8 cellular contexts compared by ENCODE assay signal in the genomic region with DNA sequence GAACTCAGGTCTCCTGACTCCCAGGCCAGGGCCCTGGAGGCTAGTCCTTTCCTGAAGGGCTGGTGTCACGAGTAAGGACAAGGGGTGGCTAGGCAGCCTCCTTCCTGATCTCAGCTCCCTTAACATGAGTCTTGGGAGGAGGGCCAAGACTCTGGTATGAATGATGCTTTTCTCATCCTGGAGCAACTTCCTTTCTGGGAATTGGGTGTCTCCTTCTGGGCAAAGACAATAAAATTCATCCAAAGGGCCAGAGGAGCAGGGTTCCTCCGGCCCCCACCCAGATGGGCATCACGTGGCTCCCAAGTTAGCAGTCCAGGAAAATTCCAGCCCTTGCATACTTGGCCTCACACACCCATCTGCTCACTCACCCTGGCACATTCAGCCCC. TPM values are rescaled to one million over a fixed set of nuclear protein-coding genes. Genes with fewer than 3 reads are reported as not detected.
DNase-seq lines count a peak whose midpoint lies in the region; FAIRE-seq and TF ChIP-seq lines count a peak whose summit lies in the region.

A gene (plus strand): TSS at position 335 of the 386 bp plus-strand sequence. CDS start 200 bp downstream, outside the sequence.

- no peaks in the 10 kb centered on the region for H3K9me3 ChIP-seq in adrenal gland (replicated peaks in 1 of 3)

- peak within 1 kb of the TSS; percentile 91 to 98 (median 96) for H3K27ac Mint-ChIP-seq in immature natural killer cell

- intact Hi-C loops in adrenal gland (cut with DNase I): loop anchor here in 1 of 2 donors (5.0 kb wide), 1 partner anchor 45 kb away; a partner anchor contains a TSS

- H3K27ac ChIP-seq in adrenal gland: peak within 1 kb of the TSS in 4 of 5 donors; percentile 32 to 89 (median 60)

- no peaks in the 10 kb centered on the region for H3K27me3 ChIP-seq in adrenal gland

- H3K4me3 ChIP-seq in adrenal gland: no peak within 1 kb of the TSS

- H3K4me1 ChIP-seq in adrenal gland (replicated peaks in 1 of 2): peaks cover 7 to 28% of the 10 kb centered on the region in 2 donors

- H3K9me3 Mint-ChIP-seq in immature natural killer cell: peaks cover 0 to 1% (median 0%) of the 10 kb centered on the region in 6 donors

- peak within 1 kb of the TSS; percentile 48 to 85 (median 80) for H3K4me3 Mint-ChIP-seq in immature natural killer cell

- no peaks in the 10 kb centered on the region for H3K36me3 ChIP-seq in adrenal gland (replicated peaks in 1 of 2)

- no peak for FAIRE-seq in D721Med (lab: Jason Lieb, UNC)

- TF ChIP-seq CTCF in adrenal gland (IDR thresholded peaks at IDR 0.05) (no peak), D721Med (IDR thresholded peaks at IDR 0.05; ENCODE audit: insufficient read depth, missing control alignments) (no peak)

- H3K36me3 Mint-ChIP-seq in immature natural killer cell: peaks cover 0 to 4% (median 3%) of the 10 kb centered on the region in 3 donors

- 47 to 72% (median 60%) methylated on average over 2 to 3 of the region's 3 CpGs for WGBS in adrenal gland, 4 donors

- DNase-seq in HS-5 (ENCODE audit: low read depth) (peak; percentile 59), adrenal gland (peak in 6 of 7 donors; percentile 48 to 81 (median 63)), immature natural killer cell (no peak), stromal cell of bone marrow (ENCODE audit: low read depth) (peak; percentile 93), NCI-H2171 (lab: John Stamatoyannopoulos, UW) (no peak), NAMALWA (ENCODE audit: low spot score) (no peak), GDM1 (lab: John Stamatoyannopoulos, UW) (no peak), D721Med (ENCODE audit: insufficient read length, low spot score) (no peak)

- peaks cover 43 to 53% of the 10 kb centered on the region in 2 donors for H3K4me1 Mint-ChIP-seq in immature natural killer cell

- H3K27me3 Mint-ChIP-seq in immature natural killer cell (ENCODE audit: low read depth in 3 of 3): peaks cover 14 to 21% (median 19%) of the 10 kb centered on the region in 3 donors

- no peak for TF ChIP-seq POLR2A in adrenal gland (IDR thresholded peaks at IDR 0.05)

RNA-seq across cellular contexts. Expression of the gene that starts here (rescaled TPM):
- 10 to 100 TPM; 19.4 to 34.5 (median 26.3) TPM for total RNA-seq in adrenal gland
- 10 to 100 TPM in 2 of 3 donors, 1 to 10 TPM in 1; 5.8 to 58.2 (median 30.0) TPM for polyA plus RNA-seq in adrenal gland
- under 1 TPM in 2 of 3 donors, not detected in 1; 0.28 to 0.53 TPM for polyA plus RNA-seq in immature natural killer cell

Comparison
In these comparisons a context has a peak if more than half of its experiments do, and no peak if none do; other contexts are left out.
1. RNA of the gene that starts here (polyA plus RNA-seq): 5.8 to 58.2 TPM in adrenal gland; 0.28 to 0.53 TPM in immature natural killer cell; every median in the first group is over 4 times any median in the second.
2. DNase-seq: peak in HS-5 (single experiment), adrenal gland (6 of 7) and stromal cell of bone marrow (single experiment); none in immature natural killer cell (0 of 3), NCI-H2171 (single experiment), NAMALWA (single experiment), GDM1 (single experiment) and D721Med (single experiment).